Comparison of ENCODE assay signal across 17 cellular contexts in genomic region chr16:31385680-31386079, GRCh38. TPM values are rescaled to one million over a fixed set of nuclear protein-coding genes. Genes with fewer than 3 reads are reported as not detected.
DNase-seq lines count a peak whose midpoint lies in the region; ATAC-seq and TF ChIP-seq lines count a peak whose summit lies in the region.
"Had no signal": no experiment of that assay in that cellular context is flagged by ENCODE, and none has a peak within 500 bp of the region (broad histone marks: within the 10 kb centered on the region; RNA-seq: fewer than 3 reads in every experiment).

No MANE protein-coding gene starts in this region.

- peaks cover 8% of the 10 kb centered on the region for H3K36me3 Mint-ChIP-seq in activated T-helper 2 cell treated with anti-CD3 and anti-CD28 coated beads, Interferon-gamma antibody, Interleukin-2, Interleukin-4, amounts not matched to agents 10 μg/mL and 5 μg/mL and 100 μg/mL, durations not matched to agents 14 hours and 24 hours and 36 hours (ENCODE audit: low read depth)

- no peaks in the 10 kb centered on the region for H3K9me3 ChIP-seq in right lobe of liver
- H3K9me3 ChIP-seq: ascending aorta, suprapubic skin had no signal

- H3K4me1 ChIP-seq in right lobe of liver = peaks cover 0 to 7% (median 0%) of the 10 kb centered on the region in 4 donors
- H3K4me1 ChIP-seq: ascending aorta had no signal

- peaks cover 5% of the 10 kb centered on the region for H3K27me3 Mint-ChIP-seq in activated T-helper 2 cell treated with anti-CD3 and anti-CD28 coated beads, Interferon-gamma antibody, Interleukin-2, Interleukin-4, amounts not matched to agents 10 μg/mL and 5 μg/mL and 100 μg/mL, durations not matched to agents 14 hours and 24 hours and 36 hours (ENCODE audit: low read depth)

- TF ChIP-seq RAD21 in Ishikawa (IDR thresholded peaks at IDR 0.05; ENCODE audit: low read depth) = no peak

- H3K9me3 Mint-ChIP-seq in activated T-helper 2 cell treated with anti-CD3 and anti-CD28 coated beads, Interferon-gamma antibody, Interleukin-2, Interleukin-4, amounts not matched to agents 10 μg/mL and 5 μg/mL and 100 μg/mL, durations not matched to agents 14 hours and 24 hours and 36 hours = no peaks in the 10 kb centered on the region

- peak overlapping the region; percentile 38 for H3K27ac Mint-ChIP-seq in activated T-helper 2 cell treated with anti-CD3 and anti-CD28 coated beads, Interferon-gamma antibody, Interleukin-2, Interleukin-4, amounts not matched to agents 10 μg/mL and 5 μg/mL and 100 μg/mL, durations not matched to agents 14 hours and 24 hours and 36 hours
- H3K27ac Mint-ChIP-seq: T-helper 17 cell had no signal

- H3K36me3 ChIP-seq in right lobe of liver = no peaks in the 10 kb centered on the region
- H3K36me3 ChIP-seq: ascending aorta, suprapubic skin, WERI-Rb-1 had no signal

- TF ChIP-seq CTCF in right lobe of liver (IDR thresholded peaks at IDR 0.05) = no peak

- 21% methylated on average over 3 of the region's 4 CpGs for WGBS in right lobe of liver (ENCODE audit: insufficient coverage, low coverage, low lambda C conversion rate, missing lambda C conversion rate)

- H3K27ac ChIP-seq in right lobe of liver = peak overlapping the region in 1 of 3 donors; percentile 43
- H3K27ac ChIP-seq: ascending aorta, suprapubic skin, WERI-Rb-1 had no signal

- no peak overlapping the region for H3K4me3 Mint-ChIP-seq in activated T-helper 2 cell treated with anti-CD3 and anti-CD28 coated beads, Interferon-gamma antibody, Interleukin-2, Interleukin-4, amounts not matched to agents 10 μg/mL and 5 μg/mL and 100 μg/mL, durations not matched to agents 14 hours and 24 hours and 36 hours (ENCODE audit: low read depth)
- H3K4me3 Mint-ChIP-seq: T-helper 17 cell had no signal

- TF ChIP-seq POLR2A in right lobe of liver (IDR thresholded peaks at IDR 0.05) = no peak

- H3K4me3 ChIP-seq in right lobe of liver = no peak overlapping the region
- H3K4me3 ChIP-seq: ascending aorta, suprapubic skin had no signal

- intact Hi-C loops in activated T-helper 2 cell treated with anti-CD3 and anti-CD28 coated beads, Interferon-gamma antibody, Interleukin-2, Interleukin-4, amounts not matched to agents 10 μg/mL and 5 μg/mL and 100 μg/mL, durations not matched to agents 14 hours and 24 hours and 36 hours (cut with micrococcal nuclease) = loop anchor here (1.0 to 5.0 kb wide), 4 partner anchors 30 to 183 kb away; partner anchors contain the start of genes ITGAX, PYCARD and ZNF843
- intact Hi-C loops in right lobe of liver (cut with DNase I) = no loop called here

- TF ChIP-seq EP300 in Ishikawa (IDR thresholded peaks at IDR 0.05; ENCODE audit: borderline replicate concordance) = no peak

- ATAC-seq in right lobe of liver (peak; percentile 42 to 82 (median 56)), GM18861 (IDR thresholded peaks at IDR 0.05; ENCODE audit: unreplicated experiment) (no peak)

- no peak for DNase-seq in activated T-helper 2 cell treated with anti-CD3 and anti-CD28 coated beads, Interferon-gamma antibody, Interleukin-2, Interleukin-4, amounts not matched to agents 10 μg/mL and 5 μg/mL and 100 μg/mL, durations not matched to agents 14 hours and 24 hours and 36 hours (ENCODE audit: low spot score)
- DNase-seq in right lobe of liver = no peak
- no peak for DNase-seq in kidney glomerular epithelial cell (lab: John Stamatoyannopoulos, UW)
- no peak for DNase-seq in NCI-H1436 (lab: John Stamatoyannopoulos, UW)
- DNase-seq: NCI-H2029 treated with DMSO at 0.1 percent for 48 hours; NCI-H446 treated with DMSO at 0.1 percent for 48 hours; SHP77; stimulated activated CD4-positive, alpha-beta T cell treated with anti-CD3 and anti-CD28 coated beads, Interleukin-4, amount 100 ng/mL, for 1 hour; T-helper 17 cell; WERI-Rb-1 had no signal

- H3K27me3 ChIP-seq in right lobe of liver = no peaks in the 10 kb centered on the region
- H3K27me3 ChIP-seq: ascending aorta, suprapubic skin had no signal

- H3K4me1 Mint-ChIP-seq in activated T-helper 2 cell treated with anti-CD3 and anti-CD28 coated beads, Interferon-gamma antibody, Interleukin-2, Interleukin-4, amounts not matched to agents 10 μg/mL and 5 μg/mL and 100 μg/mL, durations not matched to agents 14 hours and 24 hours and 36 hours (ENCODE audit: low read depth) = peaks cover 36% of the 10 kb centered on the region

TF ChIP-seq in Ishikawa, 13 proteins besides CTCF, POLR2A, EP300 and RAD21:
- no peak for TF ChIP-seq ZBTB7A (IDR thresholded peaks at IDR 0.05; ENCODE audit: low read depth)
- TF ChIP-seq MAX (IDR thresholded peaks at IDR 0.05) = 0 out of 2 replicates have a peak, but pooled peaks have one; percentile 19

RNA-seq across cellular contexts. Expression of gene ITGAD, which starts 7.5 kb away (rescaled TPM):
- 0.18 and 0.21 TPM in 2 replicates for total RNA-seq in activated T-helper 2 cell treated with anti-CD3 and anti-CD28 coated beads, Interferon-gamma antibody, Interleukin-2, Interleukin-4, amounts not matched to agents 10 μg/mL and 5 μg/mL and 100 μg/mL, durations not matched to agents 14 hours and 24 hours and 36 hours
- 1 to 10 TPM in 1 of 6 experiments, under 1 TPM in 3, not detected in 2; 0.13 to 2.0 (median 0.69) TPM for total RNA-seq in right lobe of liver
- total RNA-seq: activated CD8-positive, alpha-beta memory T cell treated with anti-CD3 and anti-CD28 coated beads for 36 hours; ascending aorta; fibroblast of villous mesenchyme; suprapubic skin; T-helper 17 cell had no signal

RNA-seq across cellular contexts. Expression of gene ITGAX, which starts 30.7 kb away (rescaled TPM):
- 56.2 and 56.9 TPM in 2 replicates for total RNA-seq in activated T-helper 2 cell treated with anti-CD3 and anti-CD28 coated beads, Interferon-gamma antibody, Interleukin-2, Interleukin-4, amounts not matched to agents 10 μg/mL and 5 μg/mL and 100 μg/mL, durations not matched to agents 14 hours and 24 hours and 36 hours
- total RNA-seq in right lobe of liver = 10 to 100 TPM in 1 of 6 experiments, 1 to 10 TPM in 5; 2.0 to 15.3 (median 5.2) TPM
- total RNA-seq: fibroblast of villous mesenchyme had no signal

RNA-seq across cellular contexts. Expression of gene COX6A2, which starts 42.5 kb away (rescaled TPM):
- total RNA-seq in activated T-helper 2 cell treated with anti-CD3 and anti-CD28 coated beads, Interferon-gamma antibody, Interleukin-2, Interleukin-4, amounts not matched to agents 10 μg/mL and 5 μg/mL and 100 μg/mL, durations not matched to agents 14 hours and 24 hours and 36 hours = not detected in 2 replicates
- 1 to 10 TPM in 4 of 6 experiments, not detected in 2; 4.1 to 6.0 (median 4.6) TPM for total RNA-seq in right lobe of liver
- total RNA-seq: activated CD8-positive, alpha-beta memory T cell treated with anti-CD3 and anti-CD28 coated beads for 36 hours; ascending aorta; fibroblast of villous mesenchyme; omental fat pad; suprapubic skin; T-helper 17 cell had no signal

RNA-seq across cellular contexts. Expression of gene ZNF843, which starts 56.9 kb away (rescaled TPM):
- 0.27 and 0.41 TPM in 2 replicates for total RNA-seq in activated T-helper 2 cell treated with anti-CD3 and anti-CD28 coated beads, Interferon-gamma antibody, Interleukin-2, Interleukin-4, amounts not matched to agents 10 μg/mL and 5 μg/mL and 100 μg/mL, durations not matched to agents 14 hours and 24 hours and 36 hours
- total RNA-seq in right lobe of liver = under 1 TPM; 0.19 to 0.68 (median 0.36) TPM
